In the genomic region with DNA sequence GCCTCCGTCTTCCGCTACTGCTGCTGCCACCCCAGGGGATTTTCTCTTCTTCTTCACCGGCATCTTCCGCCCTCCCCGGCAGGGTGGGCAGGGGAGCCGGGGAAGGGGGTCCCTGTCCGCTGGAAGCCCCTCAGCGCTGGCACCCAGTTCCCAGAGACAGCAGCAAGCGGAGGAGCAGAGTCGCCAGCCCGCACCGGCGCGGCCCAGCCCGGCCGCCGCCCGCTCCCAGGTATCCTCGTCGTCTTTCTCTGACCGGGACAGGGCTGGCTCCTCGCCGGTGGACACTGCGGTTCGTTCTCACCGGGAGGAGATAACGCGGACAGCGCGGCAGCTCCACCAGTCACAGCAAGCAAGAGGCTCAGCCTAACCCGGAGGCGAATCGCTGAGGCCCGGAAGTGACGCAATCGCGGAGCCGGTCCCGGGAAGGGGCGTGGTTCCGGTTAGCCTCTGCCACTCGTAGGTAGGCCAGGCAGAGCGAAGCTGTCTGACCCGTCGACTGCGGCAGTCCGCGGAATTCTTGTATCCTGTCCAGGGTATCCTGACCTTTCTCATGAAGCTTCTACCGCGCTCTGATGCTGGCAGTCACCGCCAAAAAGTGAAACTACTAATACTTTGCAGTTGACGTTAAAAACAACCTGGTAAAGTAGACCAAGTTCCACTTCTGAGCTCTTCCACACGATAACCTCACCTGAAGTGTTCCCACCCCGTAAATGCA, we compare ENCODE assay signal across 8 cellular contexts. TPM values are rescaled to one million over a fixed set of nuclear protein-coding genes. Genes with fewer than 3 reads are reported as not detected.
DNase-seq lines count a peak whose midpoint lies in the region; ATAC-seq and TF ChIP-seq lines count a peak whose summit lies in the region.

A gene (minus strand): TSS at position 351 of the 715 bp plus-strand sequence. CDS start 288 bp downstream, at position 63.

- ATAC-seq in GM19043 (IDR thresholded peaks at IDR 0.05; ENCODE audit: low read depth, unreplicated experiment) (peak; percentile 99), HG03378 (IDR thresholded peaks at IDR 0.05; ENCODE audit: unreplicated experiment) (peak; percentile 99)

- TF ChIP-seq CTCF in AG10803 (conservative IDR thresholded peaks at IDR 0.05; ENCODE audit: low read length) = no peak

- DNase-seq in AG10803 (ENCODE audit: low read depth) (peak; percentile 93), NCI-H460 (ENCODE audit: extremely low read depth, low read depth) (peak; percentile 89), cerebellar nuclear complex (lab: John Stamatoyannopoulos, UW) (peak; percentile 69 to 94), islet precursor cell (peak; percentile 99)
- peak; percentile 93 for DNase-seq in activated CD4-positive, CD25-positive, alpha-beta regulatory T cell treated with anti-CD3 and anti-CD28 coated beads, Interleukin-2, amount 50 U/mL, for 72 hours
- peak; percentile 91 to 94 (median 94) for DNase-seq in stimulated activated CD4-positive, alpha-beta T cell treated with anti-CD3 and anti-CD28 coated beads, Interleukin-12 subunit alpha, Interleukin-12 subunit beta, amount 100 ng/mL, for 48 hours (ENCODE audit: low read depth in 2 of 3, low spot score in 1 of 3)

- H3K4me3 ChIP-seq in AG10803 (ENCODE audit: low read length) = peak within 1 kb of the TSS; percentile 83

RNA-seq across cellular contexts. Expression of the gene that starts here (rescaled TPM):
- total RNA-seq in NCI-H460 (2014; rRNA removed; shearing (Covaris generic)) = 62.5 and 75.1 TPM in 2 replicates
- 83.5 and 105 TPM in 2 replicates for polyA plus RNA-seq in NCI-H460 (2014; cell fraction: nucleus; rRNA removed)

Comparison
In these comparisons a context has a peak if more than half of its experiments do, and no peak if none do; other contexts are left out.
1. Peak in every context shown above with its lines: DNase-seq, ATAC-seq and H3K4me3 ChIP-seq.